Comparison of ENCODE assay signal across 11 cellular contexts in genomic region chr1:87219141-87219540, GRCh38.
A peak's percentile ranks its signal among the peaks of the same experiment; 100 is the strongest.
DNase-seq lines count a peak whose midpoint lies in the region; ATAC-seq and TF ChIP-seq lines count a peak whose summit lies in the region.
"Had no signal": no experiment of that assay in that cellular context is flagged by ENCODE, and none has a peak within 500 bp of the region (broad histone marks: within the 10 kb centered on the region; RNA-seq: fewer than 3 reads in every experiment).

No MANE protein-coding gene starts in this region.

- CTCF ChIA-PET in RWPE1 (lab: Yijun Ruan, JAX) = no interaction called here

- 50% methylated on average over 1 of the region's 1 CpG for WGBS in smooth muscle cell (ENCODE audit: low lambda C conversion rate)

- TF ChIP-seq CTCF in RWPE1 (conservative IDR thresholded peaks at IDR 0.05; ENCODE audit: low read depth) = no peak
- no peak for TF ChIP-seq CTCF in smooth muscle cell (IDR thresholded peaks at IDR 0.05; ENCODE audit: borderline replicate concordance, insufficient read depth, poor library complexity, severe bottlenecking)

- H3K9me3 ChIP-seq in smooth muscle cell (replicated peaks; ENCODE audit: low read depth) = no peaks in the 10 kb centered on the region

- H3K27me3 ChIP-seq in smooth muscle cell (ENCODE audit: low read depth) = no peaks in the 10 kb centered on the region

- ATAC-seq in HG02884 (IDR thresholded peaks at IDR 0.05; ENCODE audit: unreplicated experiment) (peak; percentile 58), HG02798 (IDR thresholded peaks at IDR 0.05; ENCODE audit: poor library complexity, unreplicated experiment) (no peak)
- ATAC-seq: HepG2 had no signal

- no peak overlapping the region for H3K4me3 ChIP-seq in smooth muscle cell

- H3K9ac ChIP-seq in smooth muscle cell (ENCODE audit: low read depth) = no peak overlapping the region

- H3K27ac ChIP-seq in RWPE1 (peak overlapping the region; percentile 67; the same call in 1 of the 2 replicates), epithelial cell of prostate (peak overlapping the region; percentile 41), smooth muscle cell (ENCODE audit: low read depth) (no peak overlapping the region)
- H3K27ac ChIP-seq: C4-2B had no signal

- H3F3A ChIP-seq in smooth muscle cell (ENCODE audit: low read depth) = no peaks in the 10 kb centered on the region

- DNase-seq in RWPE1 (ENCODE audit: low spot score) (no peak), epithelial cell of prostate (ENCODE audit: low read depth, low spot score) (no peak), smooth muscle cell (lab: John Stamatoyannopoulos, UW; ENCODE audit: unreplicated experiment) (no peak), cardiac septum (ENCODE audit: low spot score) (no peak), NCI-H128 (lab: John Stamatoyannopoulos, UW; ENCODE audit: unreplicated experiment) (no peak)
- DNase-seq: CD4-positive, alpha-beta memory T cell; DMS79 had no signal

- POLR2A ChIA-PET in RWPE1 (lab: Yijun Ruan, JAX; ENCODE audit: low non-redundant PET) = no interaction called here

- H2AFZ ChIP-seq in smooth muscle cell (ENCODE audit: low read depth) = peak overlapping the region; percentile 59

- H3K4me1 ChIP-seq in smooth muscle cell (ENCODE audit: low read depth) = no peaks in the 10 kb centered on the region

- H3K79me2 ChIP-seq in smooth muscle cell (ENCODE audit: low read depth) = no peaks in the 10 kb centered on the region

- intact Hi-C loops in cardiac septum (cut with DNase I) = no loop called here

- no peaks in the 10 kb centered on the region for H3K36me3 ChIP-seq in smooth muscle cell (ENCODE audit: low read depth)

- no peak overlapping the region for H3K4me2 ChIP-seq in smooth muscle cell

- H4K20me1 ChIP-seq in smooth muscle cell (ENCODE audit: low read depth) = no peaks in the 10 kb centered on the region
